Comparison of ENCODE assay signal across 8 cellular contexts in the genomic region with DNA sequence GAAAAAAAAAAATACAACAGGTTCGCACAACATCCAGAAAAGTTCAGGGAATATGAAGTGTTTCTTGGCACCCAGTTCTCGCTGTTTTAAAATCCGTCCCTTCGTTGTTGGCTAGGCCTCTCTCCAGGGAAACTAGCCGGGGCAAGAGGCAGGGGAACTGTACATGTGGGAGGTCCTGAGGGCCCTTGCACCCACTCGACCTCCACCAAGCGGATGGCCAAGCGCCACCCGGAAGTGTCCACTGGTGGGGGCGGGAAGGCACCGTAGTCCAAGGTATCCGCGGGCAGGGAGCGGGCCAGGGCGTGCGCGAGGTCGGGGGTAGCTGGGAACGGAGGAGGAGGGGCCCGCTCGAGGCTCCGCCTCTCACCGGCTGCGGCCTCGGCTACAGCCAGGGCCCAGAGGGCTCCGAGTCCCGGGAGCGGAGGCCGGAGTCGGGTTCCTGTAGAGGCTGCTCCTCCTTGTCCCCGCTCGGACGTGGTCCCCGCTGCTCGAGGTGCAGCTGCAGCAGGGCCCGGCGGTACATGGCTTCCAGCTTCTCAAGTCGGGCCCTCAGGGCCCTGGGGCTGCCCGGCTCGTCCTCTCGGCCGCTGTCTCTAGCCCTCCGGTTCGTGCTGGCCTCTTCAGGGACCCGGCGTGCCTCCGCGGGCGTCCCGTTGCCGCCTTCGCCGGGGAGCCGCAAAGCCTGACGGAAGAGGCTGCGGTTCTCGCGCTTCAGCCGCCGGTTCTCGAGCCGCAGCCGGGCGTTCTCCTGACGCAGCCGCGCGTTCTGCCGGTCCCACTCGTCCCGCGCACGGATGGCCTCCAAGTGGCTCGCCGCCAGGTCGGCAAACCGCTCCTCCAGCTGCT. TPM values are rescaled to one million over a fixed set of nuclear protein-coding genes. Genes with fewer than 3 reads are reported as not detected.
DNase-seq lines count a peak whose midpoint lies in the region; TF ChIP-seq lines count a peak whose summit lies in the region.

No MANE protein-coding gene starts in this region.

- H3K27ac ChIP-seq in osteoblast (ENCODE audit: low read depth, low read length), result peak overlapping the region; percentile 85

- intact Hi-C loops in cardiac septum (cut with DNase I), result no loop called here

- DNase-seq in D341Med (ENCODE audit: low spot score), result peak; percentile 87
- peak; percentile 17 for DNase-seq in H7
- DNase-seq in NCI-H2196 (lab: John Stamatoyannopoulos, UW; ENCODE audit: unreplicated experiment), result peak; percentile 81
- peak in 55 of 56 donors; percentile 9 to 86 (median 66) for DNase-seq in amygdala (lab: John Stamatoyannopoulos, UW)
- DNase-seq in cardiac septum (ENCODE audit: low spot score), result peak; percentile 92
- peak; percentile 92 for DNase-seq in osteoblast (ENCODE audit: insufficient read length, low spot score, missing footprints)
- no peak for DNase-seq in NCI-H1436 treated with DMSO at 0.1 percent for 48 hours (lab: John Stamatoyannopoulos, UW)
- no peak for DNase-seq in stimulated activated naive CD4-positive, alpha-beta T cell (lab: John Stamatoyannopoulos, UW)

- TF ChIP-seq CTCF in osteoblast (IDR thresholded peaks at IDR 0.05; ENCODE audit: extremely low read depth, low read depth, low read length), result no peak

- peak overlapping the region; percentile 89 for H3K4me2 ChIP-seq in osteoblast (ENCODE audit: insufficient read depth, low read length)

- no peaks in the 10 kb centered on the region for H3K9me3 ChIP-seq in osteoblast (ENCODE audit: low read depth, low read length)

- no peaks in the 10 kb centered on the region for H3K79me2 ChIP-seq in osteoblast (ENCODE audit: insufficient read depth, low read length)

- H3K4me3 ChIP-seq in H7 (ENCODE audit: insufficient read depth, low read depth, low read length), result peak overlapping the region; percentile 52; the same call in 1 of the 2 replicates
- peak overlapping the region; percentile 81 for H3K4me3 ChIP-seq in osteoblast (ENCODE audit: insufficient read depth, low read length)

- peaks cover 18% of the 10 kb centered on the region for H3K4me1 ChIP-seq in osteoblast (ENCODE audit: insufficient read depth, low read length)

- H3K36me3 ChIP-seq in H7 (replicated peaks; ENCODE audit: control insufficient read depth, insufficient read depth, low read length), result no peaks in the 10 kb centered on the region
- no peaks in the 10 kb centered on the region for H3K36me3 ChIP-seq in osteoblast (ENCODE audit: insufficient read depth, low read length)

- H2AFZ ChIP-seq in osteoblast (ENCODE audit: low read length), result peak overlapping the region; percentile 94

- H4K20me1 ChIP-seq in osteoblast (ENCODE audit: insufficient read depth, low read length), result no peaks in the 10 kb centered on the region

- H3K27me3 ChIP-seq in H7 (ENCODE audit: control insufficient read depth, insufficient read depth, low read length) (no peaks in the 10 kb centered on the region), osteoblast (ENCODE audit: insufficient read depth, low read length) (no peaks in the 10 kb centered on the region)

RNA-seq across cellular contexts. Expression of gene TUSC1, which starts 0.7 kb away (rescaled TPM):
- not detected in 2 replicates for total RNA-seq in H7 (2014; rRNA removed; shearing (Covaris generic))
- total RNA-seq in cardiac septum (8.9 TPM), osteoblast (12.7 and 13.8 TPM in 2 replicates)

Comparison
In these comparisons a context has a peak if more than half of its experiments do, and no peak if none do; other contexts are left out.
1. DNase-seq: peak in D341Med (single experiment), H7 (single experiment), NCI-H2196 (single experiment), amygdala (55 of 56), cardiac septum (single experiment) and osteoblast (single experiment); none in NCI-H1436 treated with DMSO at 0.1 percent for 48 hours (single experiment) and stimulated activated naive CD4-positive, alpha-beta T cell (0 of 6).